Comparison of ENCODE assay signal across 11 cellular contexts in genomic region chr7:151925446-151926335, GRCh38. TPM values are rescaled to one million over a fixed set of nuclear protein-coding genes. Genes with fewer than 3 reads are reported as not detected.
A peak's percentile ranks its signal among the peaks of the same experiment; 100 is the strongest.
DNase-seq lines count a peak whose midpoint lies in the region; ATAC-seq and TF ChIP-seq lines count a peak whose summit lies in the region.
"Had no signal": no experiment of that assay in that cellular context is flagged by ENCODE, and none has a peak within 500 bp of the region (broad histone marks: within the 10 kb centered on the region; RNA-seq: fewer than 3 reads in every experiment).

No MANE protein-coding gene starts in this region.

- H3K27me3 ChIP-seq in A673 (replicated peaks; ENCODE audit: insufficient read depth, low read depth, low read length, poor library complexity) (no peaks in the 10 kb centered on the region), endocrine pancreas (ENCODE audit: control insufficient read depth, insufficient read depth, low read length) (no peaks in the 10 kb centered on the region)

- POLR2A ChIA-PET in A673 (lab: Charles Lee; ENCODE audit: low non-redundant PET) = no interaction called here

- no peaks in the 10 kb centered on the region for H3K4me1 ChIP-seq in A673 (ENCODE audit: insufficient read depth, low read length, poor library complexity, severe bottlenecking)
- H3K4me1 ChIP-seq in endocrine pancreas (ENCODE audit: control insufficient read depth, insufficient read depth, low read length) = peaks cover 8% of the 10 kb centered on the region

- no peak overlapping the region for H3K4me3 ChIP-seq in A673 (ENCODE audit: low read depth, low read length, poor library complexity, severe bottlenecking)
- peak overlapping the region; percentile 54 for H3K4me3 ChIP-seq in endocrine pancreas (ENCODE audit: control insufficient read depth, insufficient read depth, low read length)

- H3K9me3 ChIP-seq in A673 (ENCODE audit: low read depth, low read length, poor library complexity, severe bottlenecking) (no peaks in the 10 kb centered on the region), endocrine pancreas (ENCODE audit: control insufficient read depth, low read length) (no peaks in the 10 kb centered on the region)

- CTCF ChIA-PET in A673 (lab: Charles Lee) = no interaction called here

- DNase-seq in A673 (ENCODE audit: low spot score) (peak; percentile 48), GM20000 (ENCODE audit: low spot score) (peak; percentile 16), NCI-H446 treated with DMSO at 0.1 percent for 48 hours (lab: John Stamatoyannopoulos, UW) (peak; percentile 89), posterior vena cava (ENCODE audit: low spot score) (peak; percentile 87), NCI-H187 treated with DMSO at 0.1 percent for 48 hours (lab: John Stamatoyannopoulos, UW) (no peak), NCI-H526 (lab: John Stamatoyannopoulos, UW) (no peak)

- no peak for TF ChIP-seq CTCF in A673 (conservative IDR thresholded peaks at IDR 0.05; ENCODE audit: low read depth, low read length)
- no peak for TF ChIP-seq CTCF in GM20000 (IDR thresholded peaks at IDR 0.05; ENCODE audit: extremely low read depth, missing control alignments)

- H3K27ac ChIP-seq in A673 (ENCODE audit: low read depth, low read length, poor library complexity, severe bottlenecking) = no peak overlapping the region

- intact Hi-C loops in A673 (cut with micrococcal nuclease; ENCODE audit: unreplicated experiment) (no loop called here), posterior vena cava (cut with DNase I) (no loop called here)

- no TSS peak for BruUV-seq in A673 (replicated peaks; lab: Mats Ljungman, UMichigan)

- H3K9ac ChIP-seq in endocrine pancreas (ENCODE audit: control insufficient read depth, insufficient read depth, low read length) = no peak overlapping the region

- H3K36me3 ChIP-seq in A673 (ENCODE audit: insufficient read depth, low read length, poor library complexity, severe bottlenecking) (no peaks in the 10 kb centered on the region), endocrine pancreas (ENCODE audit: control insufficient read depth, insufficient read depth, low read length) (no peaks in the 10 kb centered on the region)

- ATAC-seq in GM18870 (IDR thresholded peaks at IDR 0.05; ENCODE audit: unreplicated experiment) = no peak

RNA-seq across cellular contexts. Expression of gene GALNTL5, which starts 30.6 kb away (rescaled TPM):
- total RNA-seq in A673 (2021) (not detected in 2 replicates), posterior vena cava (not detected)
- total RNA-seq: glomerular endothelial cell, SK-MEL-5, subcutaneous adipose tissue had no signal

RNA-seq across cellular contexts. Expression of gene PRKAG2, which starts 48.8 kb away (rescaled TPM):
- 10.3 and 11.6 TPM in 2 replicates for total RNA-seq in A673 (2021)
- 10 to 100 TPM; 91.8 to 94.2 TPM for total RNA-seq in posterior vena cava

Comparison
In these comparisons a context has a peak if more than half of its experiments do, and no peak if none do; other contexts are left out.
1. DNase-seq: peak in A673 (single experiment), GM20000 (single experiment), NCI-H446 treated with DMSO at 0.1 percent for 48 hours (single experiment) and posterior vena cava (single experiment); none in NCI-H187 treated with DMSO at 0.1 percent for 48 hours (single experiment) and NCI-H526 (0 of 2).